ENCODE assay signal across 16 cellular contexts in genomic region chrX:9676738-9677097, GRCh38.
DNase-seq lines count a peak whose midpoint lies in the region; ATAC-seq and TF ChIP-seq lines count a peak whose summit lies in the region.
"Had no signal": no experiment of that assay in that cellular context is flagged by ENCODE, and none has a peak within 500 bp of the region (broad histone marks: within the 10 kb centered on the region; RNA-seq: fewer than 3 reads in every experiment).

No MANE protein-coding gene starts in this region.

- no peak for TF ChIP-seq EP300 in sigmoid colon (IDR thresholded peaks at IDR 0.05)

- no peaks in the 10 kb centered on the region for H3K27me3 ChIP-seq in sigmoid colon
- H3K27me3 ChIP-seq: MG63, ovary had no signal

- H3K36me3 ChIP-seq in sigmoid colon = no peaks in the 10 kb centered on the region
- H3K36me3 ChIP-seq: MG63, ovary had no signal

- peak; percentile 5 for ATAC-seq in HG03432 (IDR thresholded peaks at IDR 0.05; ENCODE audit: unreplicated experiment)
- no peak for ATAC-seq in activated naive CD8-positive, alpha-beta T cell treated with anti-CD3 and anti-CD28 coated beads, Interleukin-2, amount 50 U/mL, for 24 hours
- no peak for ATAC-seq in GM18873 (IDR thresholded peaks at IDR 0.05; ENCODE audit: low FRiP score, unreplicated experiment)
- ATAC-seq: SK-N-SH treated with all-trans-retinoic acid at 6 μM for 48 hours had no signal

- H3K9me3 ChIP-seq in sigmoid colon = no peaks in the 10 kb centered on the region
- H3K9me3 ChIP-seq: MG63, ovary had no signal

- H3K4me3 Mint-ChIP-seq in activated CD4-positive, alpha-beta T cell treated with anti-CD3 and anti-CD28 coated beads, Interleukin-2, amount 10 ng/mL, durations not matched to agents 24 days and 14 days = no peak overlapping the region
- no peak overlapping the region for H3K4me3 Mint-ChIP-seq in activated naive CD8-positive, alpha-beta T cell treated with anti-CD3 and anti-CD28 coated beads, Interleukin-2, amount 50 U/mL, for 24 hours

- peaks cover 10% of the 10 kb centered on the region for H3K9me3 Mint-ChIP-seq in activated CD4-positive, alpha-beta T cell treated with anti-CD3 and anti-CD28 coated beads, Interleukin-2, amount 10 ng/mL, durations not matched to agents 24 days and 14 days
- no peaks in the 10 kb centered on the region for H3K9me3 Mint-ChIP-seq in activated naive CD8-positive, alpha-beta T cell treated with anti-CD3 and anti-CD28 coated beads, Interleukin-2, amount 50 U/mL, for 24 hours

- intact Hi-C loops in activated CD4-positive, alpha-beta T cell treated with anti-CD3 and anti-CD28 coated beads, Interleukin-2, amount 10 ng/mL, durations not matched to agents 24 days and 14 days (cut with micrococcal nuclease) = loop anchor here (1.0 to 10.0 kb wide), 4 partner anchors 34 to 392 kb away; no protein-coding TSS in a partner anchor
- intact Hi-C loops in sigmoid colon (cut with DNase I) = loop anchor here (10.0 kb wide), 2 partner anchors 182 to 332 kb away; no protein-coding TSS in a partner anchor

- peaks cover 56% of the 10 kb centered on the region for H3K36me3 Mint-ChIP-seq in activated CD4-positive, alpha-beta T cell treated with anti-CD3 and anti-CD28 coated beads, Interleukin-2, amount 10 ng/mL, durations not matched to agents 24 days and 14 days (ENCODE audit: low read depth)
- H3K36me3 Mint-ChIP-seq in activated naive CD8-positive, alpha-beta T cell treated with anti-CD3 and anti-CD28 coated beads, Interleukin-2, amount 50 U/mL, for 24 hours (ENCODE audit: low read depth) = peaks cover 20% of the 10 kb centered on the region

- WGBS in sigmoid colon, 2 donors = 13 to 62% methylated on average over 6 of the region's 6 CpGs

- peak overlapping the region; percentile 79 for H3K27ac Mint-ChIP-seq in activated CD4-positive, alpha-beta T cell treated with anti-CD3 and anti-CD28 coated beads, Interleukin-2, amount 10 ng/mL, durations not matched to agents 24 days and 14 days
- peak overlapping the region; percentile 72 for H3K27ac Mint-ChIP-seq in activated naive CD8-positive, alpha-beta T cell treated with anti-CD3 and anti-CD28 coated beads, Interleukin-2, amount 50 U/mL, for 24 hours

- peaks cover 0 to 7% (median 0%) of the 10 kb centered on the region in 4 donors for H3K4me1 ChIP-seq in sigmoid colon

- peaks cover 20% of the 10 kb centered on the region for H3K4me1 Mint-ChIP-seq in activated CD4-positive, alpha-beta T cell treated with anti-CD3 and anti-CD28 coated beads, Interleukin-2, amount 10 ng/mL, durations not matched to agents 24 days and 14 days
- H3K4me1 Mint-ChIP-seq in activated naive CD8-positive, alpha-beta T cell treated with anti-CD3 and anti-CD28 coated beads, Interleukin-2, amount 50 U/mL, for 24 hours = peaks cover 40% of the 10 kb centered on the region

- no peak for TF ChIP-seq CTCF in sigmoid colon (IDR thresholded peaks at IDR 0.05)

- no peak overlapping the region for H3K4me3 ChIP-seq in sigmoid colon
- H3K4me3 ChIP-seq: MG63, ovary, smooth muscle cell had no signal

- peak overlapping the region in 3 of 4 donors; percentile 8 to 52 (median 47) for H3K27ac ChIP-seq in sigmoid colon
- H3K27ac ChIP-seq: ovary had no signal

- TF ChIP-seq POLR2A in sigmoid colon (IDR thresholded peaks at IDR 0.05) = no peak

- DNase-seq in activated CD4-positive, alpha-beta T cell treated with anti-CD3 and anti-CD28 coated beads, Interleukin-2, amount 10 ng/mL, durations not matched to agents 24 days and 14 days = no peak
- no peak for DNase-seq in activated CD4-positive, alpha-beta T cell treated with anti-CD3 and anti-CD28 coated beads, Interleukin-2, amount 50 U/mL, for 4 hours
- no peak for DNase-seq in activated naive CD8-positive, alpha-beta T cell treated with anti-CD3 and anti-CD28 coated beads, Interleukin-2, amount 50 U/mL, for 24 hours
- DNase-seq in sigmoid colon = no peak
- no peak for DNase-seq in dedifferentiated amniotic fluid mesenchymal stem cell (ENCODE audit: extremely low spot score)
- no peak for DNase-seq in NCI-H2196 treated with DMSO at 0.1 percent for 48 hours (lab: John Stamatoyannopoulos, UW; ENCODE audit: unreplicated experiment)
- DNase-seq: MG63, NCI-H2227 treated with DMSO at 0.1 percent for 48 hours, OCI-M1, ovary, substantia nigra had no signal

- H3K27me3 Mint-ChIP-seq in activated CD4-positive, alpha-beta T cell treated with anti-CD3 and anti-CD28 coated beads, Interleukin-2, amount 10 ng/mL, durations not matched to agents 24 days and 14 days = no peaks in the 10 kb centered on the region
- H3K27me3 Mint-ChIP-seq in activated naive CD8-positive, alpha-beta T cell treated with anti-CD3 and anti-CD28 coated beads, Interleukin-2, amount 50 U/mL, for 24 hours = no peaks in the 10 kb centered on the region
- H3K27me3 Mint-ChIP-seq: brain had no signal
